16 cellular contexts compared by ENCODE assay signal in genomic region chr19:43738780-43739211, GRCh38. TPM values are rescaled to one million over a fixed set of nuclear protein-coding genes. Genes with fewer than 3 reads are reported as not detected.
DNase-seq lines count a peak whose midpoint lies in the region; ATAC-seq and TF ChIP-seq lines count a peak whose summit lies in the region.
"Had no signal": no experiment of that assay in that cellular context is flagged by ENCODE, and none has a peak within 500 bp of the region (broad histone marks: within the 10 kb centered on the region; RNA-seq: fewer than 3 reads in every experiment).

No MANE protein-coding gene starts in this region.

- no peak overlapping the region for H3K4me3 Mint-ChIP-seq in activated CD8-positive, alpha-beta T cell treated with anti-CD3 and anti-CD28 coated beads for 36 hours
- H3K4me3 Mint-ChIP-seq in activated CD8-positive, alpha-beta T cell treated with anti-CD3 and anti-CD28 coated beads, Interleukin-2, amount 10 ng/mL, durations not matched to agents 7 days and 5 days = no peak overlapping the region
- no peak overlapping the region for H3K4me3 Mint-ChIP-seq in activated T-helper 17 cell treated with anti-CD3 and anti-CD28 coated beads, Interleukin-2, amount 50 U/mL, for 72 hours

- no peaks in the 10 kb centered on the region for H3K9me3 ChIP-seq in spleen
- H3K9me3 ChIP-seq: esophagus muscularis mucosa, SJSA1 had no signal

- no peaks in the 10 kb centered on the region for H3K9me3 Mint-ChIP-seq in activated CD8-positive, alpha-beta T cell treated with anti-CD3 and anti-CD28 coated beads for 36 hours
- H3K9me3 Mint-ChIP-seq in activated CD8-positive, alpha-beta T cell treated with anti-CD3 and anti-CD28 coated beads, Interleukin-2, amount 10 ng/mL, durations not matched to agents 7 days and 5 days (ENCODE audit: insufficient read depth) = no peaks in the 10 kb centered on the region
- no peaks in the 10 kb centered on the region for H3K9me3 Mint-ChIP-seq in activated T-helper 17 cell treated with anti-CD3 and anti-CD28 coated beads, Interleukin-2, amount 50 U/mL, for 72 hours

- peak; percentile 10 for ATAC-seq in activated CD8-positive, alpha-beta T cell treated with anti-CD3 and anti-CD28 coated beads for 36 hours
- ATAC-seq in activated CD8-positive, alpha-beta T cell treated with anti-CD3 and anti-CD28 coated beads, Interleukin-2, amount 10 ng/mL, durations not matched to agents 7 days and 5 days = no peak
- peak; percentile 26 for ATAC-seq in activated T-helper 17 cell treated with anti-CD3 and anti-CD28 coated beads, Interleukin-2, amount 50 U/mL, for 72 hours (replicated peaks)
- ATAC-seq in left ventricle myocardium superior = peak; percentile 50

- no peaks in the 10 kb centered on the region for H3K27me3 ChIP-seq in spleen (replicated peaks in 1 of 7)
- H3K27me3 ChIP-seq: esophagus muscularis mucosa, SJSA1 had no signal

- peaks cover 5 to 100% (median 90%) of the 10 kb centered on the region in 6 donors for H3K36me3 ChIP-seq in spleen

- no peak overlapping the region for H3K4me3 ChIP-seq in spleen
- H3K4me3 ChIP-seq: esophagus muscularis mucosa, SJSA1 had no signal

- intact Hi-C loops in activated CD8-positive, alpha-beta T cell treated with anti-CD3 and anti-CD28 coated beads for 36 hours (cut with micrococcal nuclease) = no loop called here
- intact Hi-C loops in left ventricle myocardium superior (cut with micrococcal nuclease) = no loop called here
- intact Hi-C loops in spleen (cut with DNase I; ENCODE audit: low total_unique reads) = no loop called here
- intact Hi-C loops in posterior vena cava (cut with DNase I) = no loop called here

- CTCF ChIA-PET in activated CD8-positive, alpha-beta T cell treated with anti-CD3 and anti-CD28 coated beads for 36 hours (lab: Charles Lee) = interaction anchor here (0.8 kb wide), 1 partner anchor 15 kb away, joined by 3 read pairs; no protein-coding TSS in a partner anchor
- CTCF ChIA-PET in activated CD8-positive, alpha-beta T cell treated with anti-CD3 and anti-CD28 coated beads, Interleukin-2, amount 10 ng/mL, durations not matched to agents 7 days and 5 days (lab: Charles Lee) = interaction anchor here (0.6 to 1.4 kb wide), 3 partner anchors 70 to 453 kb away, joined by 4 to 6 read pairs (median 5); no protein-coding TSS in a partner anchor

- H3K4me1 Mint-ChIP-seq in activated CD8-positive, alpha-beta T cell treated with anti-CD3 and anti-CD28 coated beads for 36 hours (ENCODE audit: low read depth) = no peaks in the 10 kb centered on the region
- peaks cover 9% of the 10 kb centered on the region for H3K4me1 Mint-ChIP-seq in activated CD8-positive, alpha-beta T cell treated with anti-CD3 and anti-CD28 coated beads, Interleukin-2, amount 10 ng/mL, durations not matched to agents 7 days and 5 days (ENCODE audit: low read depth)
- peaks cover 5% of the 10 kb centered on the region for H3K4me1 Mint-ChIP-seq in activated T-helper 17 cell treated with anti-CD3 and anti-CD28 coated beads, Interleukin-2, amount 50 U/mL, for 72 hours

- no peak for TF ChIP-seq CTCF in activated CD8-positive, alpha-beta T cell treated with anti-CD3 and anti-CD28 coated beads for 36 hours (IDR thresholded peaks at IDR 0.05)
- TF ChIP-seq CTCF in spleen (IDR thresholded peaks at IDR 0.05 in 8 of 11, conservative IDR thresholded peaks at IDR 0.05 in 3 of 11) (no peak), GM13976 (IDR thresholded peaks at IDR 0.05; ENCODE audit: borderline replicate concordance, control extremely low read depth, extremely low read depth, insufficient read depth, missing control alignments) (no peak)

- H3K4me1 ChIP-seq in spleen = peaks cover 0 to 29% (median 13%) of the 10 kb centered on the region in 6 donors
- H3K4me1 ChIP-seq: SJSA1 had no signal

- H3K27ac ChIP-seq in spleen = peak overlapping the region in 7 of 8 donors; percentile 51 to 75 (median 67)
- H3K27ac ChIP-seq: SJSA1 had no signal

- no peak for DNase-seq in activated CD8-positive, alpha-beta T cell treated with anti-CD3 and anti-CD28 coated beads for 36 hours
- DNase-seq in activated CD8-positive, alpha-beta T cell treated with anti-CD3 and anti-CD28 coated beads, Interleukin-2, amount 10 ng/mL, durations not matched to agents 7 days and 5 days = no peak
- DNase-seq in left ventricle myocardium superior (no peak), spleen (no peak), anterior cingulate cortex (lab: John Stamatoyannopoulos, UW) (no peak), posterior vena cava (ENCODE audit: low spot score) (no peak), GM13976 (ENCODE audit: low spot score) (no peak)
- DNase-seq: ACHN; activated CD8-positive, alpha-beta memory T cell treated with anti-CD3 and anti-CD28 coated beads for 24 hours; NCI-H1092 treated with DMSO at 0.1 percent for 48 hours; NCI-H526; substantia nigra had no signal

- in situ Hi-C loops in GM13976 (cut with MboI; ENCODE audit: low sequenced_read_pairs, unreplicated experiment) = loop anchor here (5.0 kb wide), 1 partner anchor 69 kb away; no protein-coding TSS in a partner anchor

- TF ChIP-seq POLR2A in spleen (IDR thresholded peaks at IDR 0.05) = no peak

- POLR2A ChIA-PET in activated CD8-positive, alpha-beta T cell treated with anti-CD3 and anti-CD28 coated beads for 36 hours (lab: Charles Lee) = no interaction called here
- POLR2A ChIA-PET in activated CD8-positive, alpha-beta T cell treated with anti-CD3 and anti-CD28 coated beads, Interleukin-2, amount 10 ng/mL, durations not matched to agents 7 days and 5 days (lab: Charles Lee) = interaction anchor here (0.9 kb wide), 1 partner anchor 22 kb away, joined by 3 read pairs; no protein-coding TSS in a partner anchor

- peaks cover 47% of the 10 kb centered on the region for H3K36me3 Mint-ChIP-seq in activated CD8-positive, alpha-beta T cell treated with anti-CD3 and anti-CD28 coated beads for 36 hours (ENCODE audit: low read depth)
- H3K36me3 Mint-ChIP-seq in activated CD8-positive, alpha-beta T cell treated with anti-CD3 and anti-CD28 coated beads, Interleukin-2, amount 10 ng/mL, durations not matched to agents 7 days and 5 days (ENCODE audit: low read depth) = peaks cover 64% of the 10 kb centered on the region
- peaks cover 95% of the 10 kb centered on the region for H3K36me3 Mint-ChIP-seq in activated T-helper 17 cell treated with anti-CD3 and anti-CD28 coated beads, Interleukin-2, amount 50 U/mL, for 72 hours (ENCODE audit: low read depth)

- peak overlapping the region; percentile 28 for H3K27ac Mint-ChIP-seq in activated CD8-positive, alpha-beta T cell treated with anti-CD3 and anti-CD28 coated beads for 36 hours
- H3K27ac Mint-ChIP-seq in activated CD8-positive, alpha-beta T cell treated with anti-CD3 and anti-CD28 coated beads, Interleukin-2, amount 10 ng/mL, durations not matched to agents 7 days and 5 days = no peak overlapping the region
- H3K27ac Mint-ChIP-seq in activated T-helper 17 cell treated with anti-CD3 and anti-CD28 coated beads, Interleukin-2, amount 50 U/mL, for 72 hours = no peak overlapping the region

- 52 to 70% (median 59%) methylated on average over 5 of the region's 5 CpGs for WGBS in spleen, 5 donors

- H3K27me3 Mint-ChIP-seq in activated CD8-positive, alpha-beta T cell treated with anti-CD3 and anti-CD28 coated beads for 36 hours = no peaks in the 10 kb centered on the region
- no peaks in the 10 kb centered on the region for H3K27me3 Mint-ChIP-seq in activated CD8-positive, alpha-beta T cell treated with anti-CD3 and anti-CD28 coated beads, Interleukin-2, amount 10 ng/mL, durations not matched to agents 7 days and 5 days (ENCODE audit: low read depth)
- H3K27me3 Mint-ChIP-seq in activated T-helper 17 cell treated with anti-CD3 and anti-CD28 coated beads, Interleukin-2, amount 50 U/mL, for 72 hours = no peaks in the 10 kb centered on the region

RNA-seq across cellular contexts. Expression of gene SMG9, which starts 16.0 kb away (rescaled TPM):
- 10 to 100 TPM; 48.9 to 53.1 TPM for total RNA-seq in activated CD8-positive, alpha-beta T cell treated with anti-CD3 and anti-CD28 coated beads for 36 hours
- total RNA-seq in activated CD8-positive, alpha-beta T cell treated with anti-CD3 and anti-CD28 coated beads, Interleukin-2, amount 10 ng/mL, durations not matched to agents 7 days and 5 days = 10 to 100 TPM; 60.0 to 65.1 TPM
- 100 to 1,000 TPM in 1 of 2 donors, 10 to 100 TPM in 1; 70.4 to 109 TPM for total RNA-seq in activated T-helper 17 cell treated with anti-CD3 and anti-CD28 coated beads, Interleukin-2, amount 50 U/mL, for 72 hours
- total RNA-seq in left ventricle myocardium superior (17.9 TPM), spleen (10 to 100 TPM; 30.9 to 65.9 (median 54.6) TPM), posterior vena cava (10 to 100 TPM; 35.3 to 40.4 TPM)
- 10 to 100 TPM; 34.0 to 44.8 (median 44.3) TPM for polyA plus RNA-seq in spleen

RNA-seq across cellular contexts. Expression of gene IRGC, which starts 22.9 kb away (rescaled TPM):
- not detected for total RNA-seq in activated CD8-positive, alpha-beta T cell treated with anti-CD3 and anti-CD28 coated beads for 36 hours
- total RNA-seq in activated CD8-positive, alpha-beta T cell treated with anti-CD3 and anti-CD28 coated beads, Interleukin-2, amount 10 ng/mL, durations not matched to agents 7 days and 5 days = not detected
- total RNA-seq in activated T-helper 17 cell treated with anti-CD3 and anti-CD28 coated beads, Interleukin-2, amount 50 U/mL, for 72 hours = not detected
- total RNA-seq in left ventricle myocardium superior (not detected), spleen (not detected), posterior vena cava (not detected)
- not detected for polyA plus RNA-seq in spleen
- total RNA-seq: Daoy, esophagus muscularis mucosa, SJSA1 had no signal

RNA-seq across cellular contexts. Expression of gene KCNN4, which starts 42.0 kb away (rescaled TPM):
- total RNA-seq in activated CD8-positive, alpha-beta T cell treated with anti-CD3 and anti-CD28 coated beads for 36 hours = 10 to 100 TPM; 49.5 to 49.6 TPM
- 10 to 100 TPM; 28.8 to 31.9 TPM for total RNA-seq in activated CD8-positive, alpha-beta T cell treated with anti-CD3 and anti-CD28 coated beads, Interleukin-2, amount 10 ng/mL, durations not matched to agents 7 days and 5 days
- 100 to 1,000 TPM; 116 to 385 TPM for total RNA-seq in activated T-helper 17 cell treated with anti-CD3 and anti-CD28 coated beads, Interleukin-2, amount 50 U/mL, for 72 hours
- 0.50 TPM for total RNA-seq in left ventricle myocardium superior
- total RNA-seq in spleen = 10 to 100 TPM; 14.3 to 24.2 (median 21.3) TPM
- polyA plus RNA-seq in spleen = 10 to 100 TPM; 25.3 to 77.6 (median 56.1) TPM
- 1 to 10 TPM; 4.0 to 5.8 TPM for total RNA-seq in posterior vena cava
